8 cellular contexts compared by ENCODE assay signal in genomic region chr11:66268210-66268952, GRCh38. TPM values are rescaled to one million over a fixed set of nuclear protein-coding genes. Genes with fewer than 3 reads are reported as not detected.
DNase-seq lines count a peak whose midpoint lies in the region; ATAC-seq, FAIRE-seq and TF ChIP-seq lines count a peak whose summit lies in the region.

Gene RAB1B (plus strand): TSS chr11:66268639. CDS start chr11:66268680, 41 bp downstream.

- H3K4me3 ChIP-seq in BE2C (ENCODE audit: low read depth, low read length): peak within 1 kb of the TSS; percentile 97

- peaks cover 24% of the 10 kb centered on the region for H3K36me3 ChIP-seq in BE2C

- FAIRE-seq in colon (lab: Jason Lieb, UNC): peak; percentile 43

- DNase-seq in BE2C (peak; percentile 100), GM19240 (ENCODE audit: insufficient read length, low spot score) (peak; percentile 95), NCI-H526 (lab: John Stamatoyannopoulos, UW) (peak; percentile 98 to 100), kidney glomerular epithelial cell (lab: John Stamatoyannopoulos, UW) (peak; percentile 99)
- peak; percentile 100 for DNase-seq in activated CD4-positive, alpha-beta T cell treated with anti-CD3 and anti-CD28 coated beads for 48 hours
- peak; percentile 97 to 99 for DNase-seq in stimulated activated CD4-positive, alpha-beta T cell treated with anti-CD3 and anti-CD28 coated beads, Interleukin-1b, Interleukin-23, amount 100 ng/mL, for 1 hour (ENCODE audit: low read depth in 2 of 2)

- no peaks in the 10 kb centered on the region for H3K27me3 ChIP-seq in BE2C

- H3K9me3 ChIP-seq in BE2C: no peaks in the 10 kb centered on the region

- ATAC-seq in HG03460 (IDR thresholded peaks at IDR 0.05; ENCODE audit: unreplicated experiment): peak; percentile 79

- no peaks in the 10 kb centered on the region; the same call in 1 of the 2 replicates for H3K4me1 ChIP-seq in BE2C

- no peak for TF ChIP-seq CTCF in BE2C (IDR thresholded peaks at IDR 0.05; ENCODE audit: low read depth, low read length)

RNA-seq across cellular contexts. Expression of gene RAB1B, which starts in this region (rescaled TPM):
- polyA plus RNA-seq in BE2C (2012; ENCODE audit: insufficient read depth, insufficient read length, low read depth): 263 TPM

Comparison
In these comparisons a context has a peak if more than half of its experiments do, and no peak if none do; other contexts are left out.
1. Peak in every context shown above with its lines: DNase-seq, ATAC-seq and H3K4me3 ChIP-seq.